ENCODE assay signal across 8 cellular contexts in the genomic region with DNA sequence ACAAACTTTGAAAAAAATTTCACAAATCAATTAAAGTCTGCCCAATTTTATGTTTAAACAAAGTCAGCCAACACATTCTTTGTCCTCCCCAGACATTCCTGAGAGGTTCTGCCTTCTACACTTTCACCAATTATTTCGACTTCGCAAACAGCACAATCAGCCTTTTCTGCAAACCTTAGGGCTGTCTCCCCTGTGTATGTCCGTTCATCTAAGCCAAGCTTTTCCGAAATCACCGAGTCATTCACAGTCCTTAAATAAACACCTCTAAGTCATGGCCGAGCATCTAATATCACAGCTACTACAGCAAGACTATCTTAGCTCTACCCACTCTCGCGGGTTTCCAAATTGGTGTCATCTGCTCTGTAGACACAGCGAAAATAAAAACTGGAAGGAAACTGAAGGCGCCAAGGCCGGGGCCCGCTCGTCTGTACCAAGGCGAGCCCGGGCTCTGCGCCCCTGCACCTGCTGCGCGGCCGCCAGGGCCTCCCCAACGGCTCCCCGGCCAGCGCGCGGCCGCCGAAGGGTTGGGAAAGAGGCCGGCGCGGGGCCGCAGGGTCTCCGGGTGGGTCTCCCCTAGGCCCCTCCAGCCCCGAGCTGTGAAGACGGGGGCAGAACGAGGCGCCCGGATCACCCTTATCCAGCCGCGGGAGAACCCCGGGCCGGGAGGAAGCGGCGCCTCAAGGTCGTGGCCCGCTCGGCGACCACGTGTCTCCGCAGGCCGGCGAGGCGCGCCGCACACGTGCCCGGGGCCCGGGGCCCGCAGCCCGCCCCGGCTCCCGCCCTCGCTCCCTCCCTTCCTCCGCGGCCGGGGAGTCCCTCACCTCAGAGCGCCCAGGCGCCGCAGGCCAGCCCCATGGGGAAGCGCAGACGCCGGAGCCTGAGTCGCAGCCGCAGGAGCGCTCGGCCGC. TPM values are rescaled to one million over a fixed set of nuclear protein-coding genes. Genes with fewer than 3 reads are reported as not detected.
A peak's percentile ranks its signal among the peaks of the same experiment; 100 is the strongest.
DNase-seq lines count a peak whose midpoint lies in the region; ATAC-seq and TF ChIP-seq lines count a peak whose summit lies in the region.

No MANE protein-coding gene starts in this region.

- H3K27me3 ChIP-seq in right cardiac atrium (ENCODE audit: control insufficient read depth, insufficient read depth) (no peaks in the 10 kb centered on the region), prostate gland (replicated peaks; ENCODE audit: insufficient read depth) (no peaks in the 10 kb centered on the region)

- intact Hi-C loops in right cardiac atrium (cut with DNase I) (loop anchor here in 1 of 4 donors (10.0 kb wide), 1 partner anchor 217 kb away; no protein-coding TSS in a partner anchor), prostate gland (cut with DNase I) (loop anchor here (10.0 kb wide), 1 partner anchor 217 kb away; no protein-coding TSS in a partner anchor)

- peaks cover 2% of the 10 kb centered on the region for H3K4me1 ChIP-seq in right cardiac atrium (ENCODE audit: control insufficient read depth, insufficient read depth, low read length)
- H3K4me1 ChIP-seq in prostate gland (replicated peaks) = peaks cover 3% of the 10 kb centered on the region

- peak; percentile 45 for ATAC-seq in GM18517 (IDR thresholded peaks at IDR 0.05; ENCODE audit: unreplicated experiment)
- peak; percentile 38 for ATAC-seq in HG03025 (IDR thresholded peaks at IDR 0.05; ENCODE audit: low FRiP score, unreplicated experiment)
- ATAC-seq in activated naive CD8-positive, alpha-beta T cell treated with anti-CD3 and anti-CD28 coated beads, Interleukin-2, amount 50 U/mL, for 24 hours = peak; percentile 50
- peak; percentile 44 to 52 for ATAC-seq in right cardiac atrium

- peaks cover 62% of the 10 kb centered on the region for H3K4me1 Mint-ChIP-seq in activated naive CD8-positive, alpha-beta T cell treated with anti-CD3 and anti-CD28 coated beads, Interleukin-2, amount 50 U/mL, for 24 hours

- H3K9me3 Mint-ChIP-seq in activated naive CD8-positive, alpha-beta T cell treated with anti-CD3 and anti-CD28 coated beads, Interleukin-2, amount 50 U/mL, for 24 hours = no peaks in the 10 kb centered on the region

- no peaks in the 10 kb centered on the region for H3K27me3 Mint-ChIP-seq in activated naive CD8-positive, alpha-beta T cell treated with anti-CD3 and anti-CD28 coated beads, Interleukin-2, amount 50 U/mL, for 24 hours

- 3% methylated on average over 75 of the region's 75 CpGs for WGBS in right cardiac atrium
- WGBS in prostate gland = 1% methylated on average over 66 of the region's 75 CpGs

- peak overlapping the region; percentile 92 for H3K27ac Mint-ChIP-seq in activated naive CD8-positive, alpha-beta T cell treated with anti-CD3 and anti-CD28 coated beads, Interleukin-2, amount 50 U/mL, for 24 hours

- peak overlapping the region; percentile 88 for H3K4me3 Mint-ChIP-seq in activated naive CD8-positive, alpha-beta T cell treated with anti-CD3 and anti-CD28 coated beads, Interleukin-2, amount 50 U/mL, for 24 hours

- DNase-seq in AG20443 (ENCODE audit: low spot score) (peak; percentile 71), NCI-H345 (lab: John Stamatoyannopoulos, UW) (peak; percentile 41), right cardiac atrium (peak in 1 of 3 donors; percentile 85), prostate gland (ENCODE audit: low spot score) (peak; percentile 40), NCI-H128 (lab: John Stamatoyannopoulos, UW; ENCODE audit: unreplicated experiment) (no peak)
- DNase-seq in activated naive CD8-positive, alpha-beta T cell treated with anti-CD3 and anti-CD28 coated beads, Interleukin-2, amount 50 U/mL, for 24 hours = no peak

- no peak for TF ChIP-seq POLR2A in prostate gland (IDR thresholded peaks at IDR 0.05)

- H3K27ac ChIP-seq in right cardiac atrium (ENCODE audit: low read length) (peak overlapping the region; percentile 89), prostate gland (peak overlapping the region; percentile 77 to 93)

- H3K4me3 ChIP-seq in right cardiac atrium (ENCODE audit: low read length) = peak overlapping the region; percentile 80
- H3K4me3 ChIP-seq in prostate gland = peak overlapping the region; percentile 60 to 80

- peak in 2 of 4 experiments; percentile 47 to 49 for TF ChIP-seq CTCF in prostate gland (IDR thresholded peaks at IDR 0.05)

- H3K9me3 ChIP-seq in right cardiac atrium (ENCODE audit: control insufficient read depth, low read length) = no peaks in the 10 kb centered on the region
- no peaks in the 10 kb centered on the region for H3K9me3 ChIP-seq in prostate gland

- H3K36me3 Mint-ChIP-seq in activated naive CD8-positive, alpha-beta T cell treated with anti-CD3 and anti-CD28 coated beads, Interleukin-2, amount 50 U/mL, for 24 hours (ENCODE audit: low read depth) = peaks cover 38% of the 10 kb centered on the region

- H3K36me3 ChIP-seq in prostate gland = peaks cover 0 to 14% of the 10 kb centered on the region in 2 donors

RNA-seq across cellular contexts. Expression of a gene that starts 0.6 kb away (rescaled TPM):
- total RNA-seq in right cardiac atrium = 10 to 100 TPM; 35.2 to 47.9 (median 39.8) TPM
- 17.3 TPM for polyA plus RNA-seq in right cardiac atrium
- 100 to 1,000 TPM; 147 to 261 TPM for total RNA-seq in prostate gland

Comparison
In these comparisons a context has a peak if more than half of its experiments do, and no peak if none do; other contexts are left out.
1. DNase-seq: peak in AG20443 (single experiment), NCI-H345 (single experiment) and prostate gland (single experiment); none in activated naive CD8-positive, alpha-beta T cell treated with anti-CD3 and anti-CD28 coated beads, Interleukin-2, amount 50 U/mL, for 24 hours (single experiment) and NCI-H128 (single experiment).
2. Peak in every context shown above with its lines, with median percentiles within 50 percentile points of each other: ATAC-seq.